In genomic region chr14:100047600-100047999, GRCh38 we compare ENCODE assay signal across 40 cellular contexts.
"Had no signal": no experiment of that assay in that cellular context is flagged by ENCODE, and none has a peak within 500 bp of the region (broad histone marks: within the 10 kb centered on the region; RNA-seq: fewer than 3 reads in every experiment).

No MANE protein-coding gene starts in this region.

- H3K27ac Mint-ChIP-seq: activated naive CD4-positive, alpha-beta T cell treated with anti-CD3 and anti-CD28 coated beads for 36 hours; activated naive CD4-positive, alpha-beta T cell treated with anti-CD3 and anti-CD28 coated beads, Interleukin-2, amount 10 ng/mL, durations not matched to agents 7 days and 5 days; activated naive CD4-positive, alpha-beta T cell treated with anti-CD3 and anti-CD28 coated beads, Interleukin-2, amount 50 U/mL, for 24 hours; activated naive CD8-positive, alpha-beta T cell; activated naive CD8-positive, alpha-beta T cell treated with anti-CD3 and anti-CD28 coated beads for 36 hours; activated naive CD8-positive, alpha-beta T cell treated with anti-CD3 and anti-CD28 coated beads, Interleukin-2, amount 10 ng/mL, durations not matched to agents 7 days and 5 days; activated naive CD8-positive, alpha-beta T cell treated with anti-CD3 and anti-CD28 coated beads, Interleukin-2, amount 50 U/mL, for 24 hours; activated T-cell treated with anti-CD3 and anti-CD28 coated beads, Interleukin-2, amount 50 U/mL, for 24 hours; activated T-cell treated with anti-CD3 and anti-CD28 coated beads, Interleukin-2, amount 50 U/mL, for 72 hours; activated T-helper 1 cell treated with anti-CD3 and anti-CD28 coated beads, Interleukin-12 subunit alpha, Interleukin-12 subunit beta, Interleukin-2, Interleukin-4 antibody, amounts not matched to agents 30 ng/mL and 10 ng/mL and 1 ng/mL, durations not matched to agents 14 hours and 24 hours and 36 hours; activated T-helper 17 cell treated with anti-CD3 and anti-CD28 coated beads, Interleukin-2, amount 50 U/mL, for 72 hours; activated T-helper 2 cell treated with anti-CD3 and anti-CD28 coated beads, Interferon-gamma antibody, Interleukin-2, Interleukin-4, amounts not matched to agents 10 μg/mL and 5 μg/mL and 100 μg/mL, durations not matched to agents 14 hours and 24 hours and 36 hours had no signal

- H3K36me3 ChIP-seq: adrenal gland, ascending aorta, brain microvascular endothelial cell, breast epithelium, cardiac muscle cell had no signal

- H3K4me1 ChIP-seq: adrenal gland, ascending aorta, body of pancreas had no signal

- H3K9me3 ChIP-seq: adrenal gland, ascending aorta, body of pancreas, breast epithelium had no signal

- H3K4me3 ChIP-seq: adrenal gland, ascending aorta, body of pancreas, breast epithelium, cardiac muscle cell had no signal

- H3K36me3 Mint-ChIP-seq: activated naive CD4-positive, alpha-beta T cell treated with anti-CD3 and anti-CD28 coated beads, Interleukin-2, amount 10 ng/mL, durations not matched to agents 7 days and 5 days; activated naive CD4-positive, alpha-beta T cell treated with anti-CD3 and anti-CD28 coated beads, Interleukin-2, amount 50 U/mL, for 24 hours; activated naive CD8-positive, alpha-beta T cell; activated naive CD8-positive, alpha-beta T cell treated with anti-CD3 and anti-CD28 coated beads for 36 hours had no signal

- H3K4me3 Mint-ChIP-seq: activated naive CD4-positive, alpha-beta T cell treated with anti-CD3 and anti-CD28 coated beads for 36 hours; activated naive CD4-positive, alpha-beta T cell treated with anti-CD3 and anti-CD28 coated beads, Interleukin-2, amount 10 ng/mL, durations not matched to agents 7 days and 5 days; activated naive CD4-positive, alpha-beta T cell treated with anti-CD3 and anti-CD28 coated beads, Interleukin-2, amount 50 U/mL, for 24 hours; activated naive CD8-positive, alpha-beta T cell; activated naive CD8-positive, alpha-beta T cell treated with anti-CD3 and anti-CD28 coated beads for 36 hours; activated naive CD8-positive, alpha-beta T cell treated with anti-CD3 and anti-CD28 coated beads, Interleukin-2, amount 10 ng/mL, durations not matched to agents 7 days and 5 days; activated naive CD8-positive, alpha-beta T cell treated with anti-CD3 and anti-CD28 coated beads, Interleukin-2, amount 50 U/mL, for 24 hours; activated T-cell treated with anti-CD3 and anti-CD28 coated beads, Interleukin-2, amount 50 U/mL, for 24 hours; activated T-cell treated with anti-CD3 and anti-CD28 coated beads, Interleukin-2, amount 50 U/mL, for 4 hours; activated T-cell treated with anti-CD3 and anti-CD28 coated beads, Interleukin-2, amount 50 U/mL, for 72 hours; activated T-helper 1 cell treated with anti-CD3 and anti-CD28 coated beads, Interleukin-12 subunit alpha, Interleukin-12 subunit beta, Interleukin-2, Interleukin-4 antibody, amounts not matched to agents 30 ng/mL and 10 ng/mL and 1 ng/mL, durations not matched to agents 14 hours and 24 hours and 36 hours; brain; central memory CD8-positive, alpha-beta T cell had no signal

- DNase-seq: activated effector memory CD4-positive, alpha-beta T cell treated with anti-CD3 and anti-CD28 coated beads, Interleukin-2, amount 50 U/mL, for 16 hours; activated effector memory CD4-positive, alpha-beta T cell treated with Interleukin-2 at 50 U/mL for 16 hours; activated gamma-delta T cell; activated gamma-delta T cell treated with Interleukin-2 at 50 U/mL for 16 hours; activated naive CD4-positive, alpha-beta T cell; activated naive CD4-positive, alpha-beta T cell treated with anti-CD3 and anti-CD28 coated beads for 36 hours; activated naive CD4-positive, alpha-beta T cell treated with anti-CD3 and anti-CD28 coated beads, Interleukin-2, amount 10 ng/mL, durations not matched to agents 7 days and 5 days; activated naive CD4-positive, alpha-beta T cell treated with anti-CD3 and anti-CD28 coated beads, Interleukin-2, amount 50 U/mL, for 16 hours; activated naive CD4-positive, alpha-beta T cell treated with Interleukin-2 at 50 U/mL for 16 hours; activated naive CD8-positive, alpha-beta T cell treated with anti-CD3 and anti-CD28 coated beads for 36 hours; activated naive CD8-positive, alpha-beta T cell treated with anti-CD3 and anti-CD28 coated beads, Interleukin-2, amount 10 ng/mL, durations not matched to agents 7 days and 5 days; activated naive CD8-positive, alpha-beta T cell treated with anti-CD3 and anti-CD28 coated beads, Interleukin-2, amount 50 U/mL, for 24 hours; activated T-cell treated with anti-CD3 and anti-CD28 coated beads for 4 hours; activated T-cell treated with anti-CD3 and anti-CD28 coated beads, Interleukin-2, amount 50 U/mL, for 1 hour; activated T-cell treated with anti-CD3 and anti-CD28 coated beads, Interleukin-2, amount 50 U/mL, for 24 hours; activated T-cell treated with anti-CD3 and anti-CD28 coated beads, Interleukin-2, amount 50 U/mL, for 4 hours; activated T-cell treated with anti-CD3 and anti-CD28 coated beads, Interleukin-2, amount 50 U/mL, for 48 hours; activated T-cell treated with anti-CD3 and anti-CD28 coated beads, Interleukin-2, amount 50 U/mL, for 72 hours; adrenal gland; amniotic stem cell; amygdala; anterior cingulate cortex; aorta; body of pancreas; brain microvascular endothelial cell; central memory CD4-positive, alpha-beta T cell; cerebellar nuclear complex had no signal

- H3K27me3 Mint-ChIP-seq: activated naive CD4-positive, alpha-beta T cell treated with anti-CD3 and anti-CD28 coated beads, Interleukin-2, amount 10 ng/mL, durations not matched to agents 7 days and 5 days; activated naive CD4-positive, alpha-beta T cell treated with anti-CD3 and anti-CD28 coated beads, Interleukin-2, amount 50 U/mL, for 24 hours; activated naive CD8-positive, alpha-beta T cell; activated naive CD8-positive, alpha-beta T cell treated with anti-CD3 and anti-CD28 coated beads for 36 hours; activated naive CD8-positive, alpha-beta T cell treated with anti-CD3 and anti-CD28 coated beads, Interleukin-2, amount 10 ng/mL, durations not matched to agents 7 days and 5 days; activated naive CD8-positive, alpha-beta T cell treated with anti-CD3 and anti-CD28 coated beads, Interleukin-2, amount 50 U/mL, for 24 hours; activated T-cell treated with anti-CD3 and anti-CD28 coated beads, Interleukin-2, amount 50 U/mL, for 24 hours; activated T-helper 17 cell treated with anti-CD3 and anti-CD28 coated beads, Interleukin-2, amount 50 U/mL, for 72 hours; brain; central memory CD8-positive, alpha-beta T cell had no signal

- ATAC-seq: activated naive CD4-positive, alpha-beta T cell treated with anti-CD3 and anti-CD28 coated beads, Interleukin-2, amount 50 U/mL, for 72 hours; activated naive CD8-positive, alpha-beta T cell treated with anti-CD3 and anti-CD28 coated beads, Interleukin-2, amount 50 U/mL, for 24 hours; activated T-cell treated with anti-CD3 and anti-CD28 coated beads, Interleukin-2, amount 50 U/mL, for 4 hours; activated T-cell treated with anti-CD3 and anti-CD28 coated beads, Interleukin-2, amount 50 U/mL, for 72 hours; activated T-helper 17 cell treated with anti-CD3 and anti-CD28 coated beads, Interleukin-2, amount 50 U/mL, for 72 hours; body of pancreas had no signal

- H3K9me3 Mint-ChIP-seq: activated naive CD4-positive, alpha-beta T cell treated with anti-CD3 and anti-CD28 coated beads for 36 hours; activated naive CD4-positive, alpha-beta T cell treated with anti-CD3 and anti-CD28 coated beads, Interleukin-2, amount 10 ng/mL, durations not matched to agents 7 days and 5 days; activated naive CD4-positive, alpha-beta T cell treated with anti-CD3 and anti-CD28 coated beads, Interleukin-2, amount 50 U/mL, for 24 hours; activated naive CD4-positive, alpha-beta T cell treated with anti-CD3 and anti-CD28 coated beads, Interleukin-2, amount 50 U/mL, for 72 hours; activated naive CD8-positive, alpha-beta T cell treated with anti-CD3 and anti-CD28 coated beads for 36 hours; activated naive CD8-positive, alpha-beta T cell treated with anti-CD3 and anti-CD28 coated beads, Interleukin-2, amount 10 ng/mL, durations not matched to agents 7 days and 5 days; activated naive CD8-positive, alpha-beta T cell treated with anti-CD3 and anti-CD28 coated beads, Interleukin-2, amount 50 U/mL, for 24 hours; activated T-cell treated with anti-CD3 and anti-CD28 coated beads, Interleukin-2, amount 50 U/mL, for 24 hours; activated T-cell treated with anti-CD3 and anti-CD28 coated beads, Interleukin-2, amount 50 U/mL, for 4 hours; activated T-cell treated with anti-CD3 and anti-CD28 coated beads, Interleukin-2, amount 50 U/mL, for 72 hours; activated T-helper 1 cell treated with anti-CD3 and anti-CD28 coated beads, Interleukin-12 subunit alpha, Interleukin-12 subunit beta, Interleukin-2, Interleukin-4 antibody, amounts not matched to agents 30 ng/mL and 10 ng/mL and 1 ng/mL, durations not matched to agents 14 hours and 24 hours and 36 hours; activated T-helper 17 cell treated with anti-CD3 and anti-CD28 coated beads, Interleukin-2, amount 50 U/mL, for 72 hours; activated T-helper 2 cell treated with anti-CD3 and anti-CD28 coated beads, Interferon-gamma antibody, Interleukin-2, Interleukin-4, amounts not matched to agents 10 μg/mL and 5 μg/mL and 100 μg/mL, durations not matched to agents 14 hours and 24 hours and 36 hours; brain; central memory CD8-positive, alpha-beta T cell had no signal

- H3K27ac ChIP-seq: adrenal gland, ascending aorta, body of pancreas, brain microvascular endothelial cell, breast epithelium, cardiac muscle cell had no signal

- FAIRE-seq: astrocyte, bronchial epithelial cell had no signal

- H3K27me3 ChIP-seq: adrenal gland, ascending aorta, body of pancreas, brain microvascular endothelial cell, breast epithelium, cardiac muscle cell had no signal
